27 cellular contexts compared by ENCODE assay signal in genomic region chr5:180304016-180304292, GRCh38.
"Had no signal": no experiment of that assay in that cellular context is flagged by ENCODE, and none has a peak within 500 bp of the region (broad histone marks: within the 10 kb centered on the region; RNA-seq: fewer than 3 reads in every experiment).

No MANE protein-coding gene starts in this region.

- H3K4me3 ChIP-seq: ovary, psoas muscle, skin epidermis, smooth muscle cell, spleen, suprapubic skin, testis, tibial artery, transverse colon, upper lobe of right lung, uterus had no signal

- H3K4me2 ChIP-seq: smooth muscle cell had no signal

- H3K27me3 ChIP-seq: ovary, suprapubic skin, testis, tibial artery, transverse colon, upper lobe of right lung, uterus had no signal

- ATAC-seq: naive thymus-derived CD8-positive, alpha-beta T cell; psoas muscle; right cardiac atrium; sciatic nerve; stimulated activated naive CD8-positive, alpha-beta T cell treated with anti-CD3 and anti-CD28 coated beads, Interleukin-15, Interleukin-2, amounts not matched to agents 100 U/mL and 50 U/mL, for 24 hours had no signal

- DNase-seq: naive thymus-derived CD8-positive, alpha-beta T cell; nephron progenitor cell; nucleus accumbens; ovary; psoas muscle; right cardiac atrium; spleen; stimulated activated CD4-positive, alpha-beta T cell treated with anti-CD3 and anti-CD28 coated beads, Interleukin-12 subunit alpha, Interleukin-12 subunit beta, amount 100 ng/mL, for 4 hours; stimulated activated CD4-positive, alpha-beta T cell treated with anti-CD3 and anti-CD28 coated beads, Interleukin-1b, Interleukin-23, amount 100 ng/mL, for 48 hours; stimulated activated CD4-positive, alpha-beta T cell treated with anti-CD3 and anti-CD28 coated beads, Interleukin-4, amount 100 ng/mL, for 1 hour; stimulated activated CD4-positive, alpha-beta T cell treated with anti-CD3 and anti-CD28 coated beads, Interleukin-4, amount 100 ng/mL, for 4 hours; stimulated activated CD8-positive, alpha-beta memory T cell treated with anti-CD3 and anti-CD28 coated beads, Interleukin-4, amount 100 ng/mL, for 48 hours; stimulated activated naive CD4-positive, alpha-beta T cell; stimulated activated naive CD8-positive, alpha-beta T cell treated with anti-CD3 and anti-CD28 coated beads, Interleukin-15, amount 100 ng/mL, for 72 hours; stimulated activated naive CD8-positive, alpha-beta T cell treated with anti-CD3 and anti-CD28 coated beads, Interleukin-15, Interleukin-2, amounts not matched to agents 100 U/mL and 50 U/mL, for 24 hours; substantia nigra; testis; tibial artery; transverse colon; uterus had no signal

- H3K4me1 ChIP-seq: parathyroid adenoma, psoas muscle, spleen, suprapubic skin, testis, tibial artery, transverse colon, upper lobe of right lung, uterus had no signal

- H3K36me3 ChIP-seq: neutrophil, ovary, spleen, transverse colon, uterus had no signal

- H3K9ac ChIP-seq: parathyroid adenoma had no signal

- H3K9me3 ChIP-seq: neutrophil, ovary, psoas muscle, spleen, suprapubic skin, testis, tibial artery, transverse colon, upper lobe of right lung, uterus had no signal

- H2AFZ ChIP-seq: parathyroid adenoma had no signal

- H3K79me2 ChIP-seq: parathyroid adenoma had no signal

- H3K27ac ChIP-seq: neutrophil, ovary, parathyroid adenoma, psoas muscle, skin epidermis, spleen, suprapubic skin, testis, tibial artery, transverse colon, upper lobe of right lung, uterus had no signal
